21 cellular contexts compared by ENCODE assay signal in the genomic region with DNA sequence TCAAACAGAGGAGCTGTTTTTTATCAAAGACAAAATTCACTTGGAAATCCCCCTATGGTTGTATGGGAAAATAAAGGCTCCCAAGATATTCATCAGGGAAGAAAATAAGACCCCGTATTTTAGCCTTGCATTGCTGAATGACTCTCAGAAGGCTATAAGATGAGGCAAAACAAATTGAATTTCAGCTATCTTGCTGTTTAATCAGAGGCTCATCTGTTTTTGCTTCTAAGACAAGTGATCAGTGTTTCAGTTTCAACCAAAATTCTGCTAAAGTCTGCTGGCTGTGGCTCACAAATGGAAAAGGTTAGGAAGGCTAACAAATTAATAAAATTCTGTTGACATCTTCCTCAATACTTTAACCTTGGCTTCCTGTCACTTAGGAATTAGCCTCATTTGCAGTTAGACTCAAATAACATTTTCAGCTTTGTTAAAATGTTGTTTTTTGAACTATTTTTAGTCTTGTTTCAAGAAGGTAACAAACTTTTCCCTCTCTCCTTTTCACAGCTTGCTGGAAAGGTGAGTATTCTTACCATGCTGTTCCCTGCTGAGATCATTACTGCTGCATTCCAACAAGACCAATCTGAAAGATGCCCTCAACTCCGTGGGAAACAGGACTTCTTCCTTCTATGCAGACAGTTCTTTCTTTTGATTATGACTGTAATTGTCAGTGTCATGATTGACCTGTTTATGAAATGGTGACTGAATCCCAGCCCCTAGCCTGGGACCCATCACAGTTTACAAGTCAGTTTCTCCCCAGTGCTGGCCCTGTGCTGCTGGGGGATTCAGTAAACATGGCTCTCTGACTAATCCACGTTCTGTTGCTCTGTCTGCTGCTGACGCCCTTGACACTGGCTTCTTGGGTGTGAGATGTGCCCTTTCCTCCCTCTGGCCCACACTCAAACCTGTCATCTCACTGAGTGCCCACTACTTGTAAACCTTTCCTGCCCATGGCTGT.
"Had no signal": no experiment of that assay in that cellular context is flagged by ENCODE, and none has a peak within 500 bp of the region (broad histone marks: within the 10 kb centered on the region; RNA-seq: fewer than 3 reads in every experiment).

No MANE protein-coding gene starts in this region.

- ATAC-seq: effector memory CD8-positive, alpha-beta T cell had no signal

- H3K27me3 ChIP-seq: stomach, testis had no signal

- H3K4me1 Mint-ChIP-seq: activated B cell treated with CpG ODN at 0.5 μM for 24 hours had no signal

- H3K27ac Mint-ChIP-seq: activated B cell treated with CpG ODN at 0.5 μM for 24 hours; activated CD4-positive, alpha-beta memory T cell treated with anti-CD3 and anti-CD28 coated beads for 36 hours; activated naive CD8-positive, alpha-beta T cell; activated T-helper 1 cell treated with anti-CD3 and anti-CD28 coated beads, Interleukin-12 subunit alpha, Interleukin-12 subunit beta, Interleukin-2, Interleukin-4 antibody, amounts not matched to agents 30 ng/mL and 10 ng/mL and 1 ng/mL, durations not matched to agents 14 hours and 24 hours and 36 hours; dendritic cell treated with granulocyte-macrophage colony-stimulating factor and Interleukin-4, amounts not matched to agents 40 ng/mL and 50 ng/mL, for 4 days; effector memory CD8-positive, alpha-beta T cell; nephron; T-helper 2 cell treated with Interferon-gamma antibody and Interleukin-4, amounts not matched to agents 5 μg/mL and 100 μg/mL, for 36 hours; type B pancreatic cell had no signal

- H3K36me3 ChIP-seq: stomach had no signal

- FAIRE-seq: TTC549 had no signal

- H3K4me1 ChIP-seq: stomach, testis had no signal

- H3K9me3 Mint-ChIP-seq: activated B cell treated with CpG ODN at 0.5 μM for 24 hours; activated CD4-positive, alpha-beta memory T cell treated with anti-CD3 and anti-CD28 coated beads for 36 hours; activated T-helper 1 cell treated with anti-CD3 and anti-CD28 coated beads, Interleukin-12 subunit alpha, Interleukin-12 subunit beta, Interleukin-2, Interleukin-4 antibody, amounts not matched to agents 30 ng/mL and 10 ng/mL and 1 ng/mL, durations not matched to agents 14 hours and 24 hours and 36 hours; dendritic cell treated with granulocyte-macrophage colony-stimulating factor and Interleukin-4, amounts not matched to agents 40 ng/mL and 50 ng/mL, for 4 days; effector memory CD8-positive, alpha-beta T cell; T-helper 2 cell treated with Interferon-gamma antibody and Interleukin-4, amounts not matched to agents 5 μg/mL and 100 μg/mL, for 36 hours; type B pancreatic cell had no signal

- H3K4me3 Mint-ChIP-seq: activated B cell treated with CpG ODN at 0.5 μM for 24 hours; activated CD4-positive, alpha-beta memory T cell treated with anti-CD3 and anti-CD28 coated beads for 36 hours; activated naive CD8-positive, alpha-beta T cell; activated T-helper 1 cell treated with anti-CD3 and anti-CD28 coated beads, Interleukin-12 subunit alpha, Interleukin-12 subunit beta, Interleukin-2, Interleukin-4 antibody, amounts not matched to agents 30 ng/mL and 10 ng/mL and 1 ng/mL, durations not matched to agents 14 hours and 24 hours and 36 hours; dendritic cell treated with granulocyte-macrophage colony-stimulating factor and Interleukin-4, amounts not matched to agents 40 ng/mL and 50 ng/mL, for 4 days; effector memory CD8-positive, alpha-beta T cell; nephron; T-helper 2 cell treated with Interferon-gamma antibody and Interleukin-4, amounts not matched to agents 5 μg/mL and 100 μg/mL, for 36 hours; type B pancreatic cell had no signal

- H3K27ac ChIP-seq: stomach, testis had no signal

- DNase-seq: activated B cell treated with CpG ODN at 0.5 μM for 24 hours; activated CD4-positive, alpha-beta memory T cell treated with anti-CD3 and anti-CD28 coated beads for 36 hours; activated CD4-positive, alpha-beta T cell treated with anti-CD3 and anti-CD28 coated beads for 4 hours; activated gamma-delta T cell treated with Interleukin-2 at 50 U/mL for 16 hours; activated T-cell treated with anti-CD3 and anti-CD28 coated beads for 4 hours; amniotic stem cell; effector memory CD8-positive, alpha-beta T cell; islet precursor cell; midbrain; nucleus accumbens; stomach; SW 1271; testis had no signal

- H3K9me3 ChIP-seq: stomach, testis had no signal

- H3K4me3 ChIP-seq: lung, stomach, testis had no signal

- H3K27me3 Mint-ChIP-seq: activated B cell treated with CpG ODN at 0.5 μM for 24 hours; activated CD4-positive, alpha-beta memory T cell treated with anti-CD3 and anti-CD28 coated beads for 36 hours had no signal

- H3K36me3 Mint-ChIP-seq: activated CD4-positive, alpha-beta memory T cell treated with anti-CD3 and anti-CD28 coated beads for 36 hours; activated naive CD8-positive, alpha-beta T cell; type B pancreatic cell had no signal
